In genomic region chr9:35812025-35812602, GRCh38 we compare ENCODE assay signal across 8 cellular contexts. TPM values are rescaled to one million over a fixed set of nuclear protein-coding genes. Genes with fewer than 3 reads are reported as not detected.
DNase-seq lines count a peak whose midpoint lies in the region; ATAC-seq and TF ChIP-seq lines count a peak whose summit lies in the region.

A gene with protein sequence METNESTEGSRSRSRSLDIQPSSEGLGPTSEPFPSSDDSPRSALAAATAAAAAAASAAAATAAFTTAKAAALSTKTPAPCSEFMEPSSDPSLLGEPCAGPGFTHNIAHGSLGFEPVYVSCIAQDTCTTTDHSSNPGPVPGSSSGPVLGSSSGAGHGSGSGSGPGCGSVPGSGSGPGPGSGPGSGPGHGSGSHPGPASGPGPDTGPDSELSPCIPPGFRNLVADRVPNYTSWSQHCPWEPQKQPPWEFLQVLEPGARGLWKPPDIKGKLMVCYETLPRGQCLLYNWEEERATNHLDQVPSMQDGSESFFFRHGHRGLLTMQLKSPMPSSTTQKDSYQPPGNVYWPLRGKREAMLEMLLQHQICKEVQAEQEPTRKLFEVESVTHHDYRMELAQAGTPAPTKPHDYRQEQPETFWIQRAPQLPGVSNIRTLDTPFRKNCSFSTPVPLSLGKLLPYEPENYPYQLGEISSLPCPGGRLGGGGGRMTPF (minus strand): TSS chr9:35812262. CDS start chr9:35812147, 115 bp downstream.

- peak within 1 kb of the TSS in 2 of 3 experiments; percentile 82 to 92; a peak in 5 of 7 replicates for H3K27ac Mint-ChIP-seq in H9

- TF ChIP-seq CTCF in H9 (conservative IDR thresholded peaks at IDR 0.05) (no peak), gastroesophageal sphincter (IDR thresholded peaks at IDR 0.05) (no peak), neutrophil (IDR thresholded peaks at IDR 0.05) (no peak)

- H3K4me3 Mint-ChIP-seq in H9: peak within 1 kb of the TSS; percentile 71 to 82

- H3K18ac ChIP-seq in H9 (ENCODE audit: insufficient read length, low read depth, low read length): no peak within 1 kb of the TSS

- peak; percentile 68 for ATAC-seq in gastroesophageal sphincter

- no CpG with 5 or more reads among the region's 28 CpGs for WGBS in H9 (ENCODE audit: extremely low coverage, insufficient read length, low lambda C conversion rate)
- WGBS in gastroesophageal sphincter (ENCODE audit: low coverage in 1 of 2), 2 donors: 3 to 18% methylated on average over 1 to 4 of the region's 28 CpGs

- H3K4me1 ChIP-seq in ES-I3 (ENCODE audit: insufficient read depth, low read length) (peaks cover 6% of the 10 kb centered on the region), H9 (ENCODE audit: insufficient read depth, low read length) (no peaks in the 10 kb centered on the region), gastroesophageal sphincter (peaks cover 0 to 47% (median 22%) of the 10 kb centered on the region in 3 donors), neutrophil (ENCODE audit: control insufficient read depth in 1 of 2, insufficient read depth in 1 of 2, low read depth in 1 of 2, low read length in 1 of 2) (peaks cover 28% of the 10 kb centered on the region in 2 experiments)

- H3K4me1 Mint-ChIP-seq in H9: peaks cover 20 to 21% of the 10 kb centered on the region in 2 experiments

- H3K27ac ChIP-seq in H9 (ENCODE audit: insufficient read length, low read depth, low read length) (no peak within 1 kb of the TSS), gastroesophageal sphincter (peak within 1 kb of the TSS; percentile 85 to 98 (median 98)), neutrophil (peak within 1 kb of the TSS; percentile 64), substantia nigra (ENCODE audit: low read depth, low read length, poor library complexity, severe bottlenecking) (peak within 1 kb of the TSS; percentile 80)

- peak within 1 kb of the TSS; percentile 95 for H3K4me2 ChIP-seq in H9 (ENCODE audit: insufficient read depth, insufficient read length, low read length)

- H3K56ac ChIP-seq in H9 (ENCODE audit: insufficient read length, low read depth, low read length): no peak within 1 kb of the TSS

- no peak within 1 kb of the TSS for H2AFZ ChIP-seq in H9 (ENCODE audit: low read length)

- H4K20me1 ChIP-seq in H9 (ENCODE audit: control insufficient read depth, insufficient read depth, insufficient read length): no peaks in the 10 kb centered on the region

- no peak within 1 kb of the TSS for H2BK5ac ChIP-seq in H9 (ENCODE audit: insufficient read length, low read length)

- no peak within 1 kb of the TSS for H4K91ac ChIP-seq in H9 (ENCODE audit: insufficient read length, low read depth, low read length)

- H3K27me3 ChIP-seq in H9 (ENCODE audit: insufficient read depth, low read length) (no peaks in the 10 kb centered on the region), gastroesophageal sphincter (no peaks in the 10 kb centered on the region), neutrophil (peaks cover 7% of the 10 kb centered on the region)

- no peak within 1 kb of the TSS for H4K8ac ChIP-seq in H9 (replicated peaks; ENCODE audit: insufficient read length, low read depth, low read length)

- no peak within 1 kb of the TSS for H2BK15ac ChIP-seq in H9 (ENCODE audit: low read depth, low read length)

- H3K36me3 Mint-ChIP-seq in H9 (ENCODE audit: insufficient read depth in 1 of 3, low read depth in 3 of 3): peaks cover 5 to 15% (median 10%) of the 10 kb centered on the region in 3 experiments; a peak in 4 of 7 replicates

- no peak within 1 kb of the TSS for H2BK120ac ChIP-seq in H9 (ENCODE audit: low read depth, low read length, poor library complexity, severe bottlenecking)

- H3K23ac ChIP-seq in H9 (ENCODE audit: insufficient read length, low read depth, low read length): no peak within 1 kb of the TSS

- H3K14ac ChIP-seq in H9 (ENCODE audit: insufficient read depth, low read length): no peak within 1 kb of the TSS

- no peaks in the 10 kb centered on the region for H3K36me3 ChIP-seq in ES-I3 (ENCODE audit: insufficient read depth, low read length)
- H3K36me3 ChIP-seq in gastroesophageal sphincter: peaks cover 0 to 33% of the 10 kb centered on the region in 2 donors
- no peaks in the 10 kb centered on the region for H3K36me3 ChIP-seq in neutrophil

- H3K4me3 ChIP-seq in gastroesophageal sphincter: peak within 1 kb of the TSS; percentile 45 to 59
- H3K4me3 ChIP-seq in neutrophil (ENCODE audit: low read depth in 1 of 2, low read length in 1 of 2): peak within 1 kb of the TSS; percentile 60 to 68

- peaks cover 5% of the 10 kb centered on the region for H3K27me3 Mint-ChIP-seq in H9 (ENCODE audit: low read depth)

- no peaks in the 10 kb centered on the region for H3K79me1 ChIP-seq in H9 (ENCODE audit: insufficient read depth, low read depth, low read length, poor library complexity, severe bottlenecking)

- H3K9me3 ChIP-seq in ES-I3 (ENCODE audit: control insufficient read depth, insufficient read depth, low read length): no peaks in the 10 kb centered on the region
- H3K9me3 ChIP-seq in H9 (ENCODE audit: control insufficient read depth, low read depth, low read length): no peaks in the 10 kb centered on the region
- H3K9me3 ChIP-seq in gastroesophageal sphincter: no peaks in the 10 kb centered on the region
- no peaks in the 10 kb centered on the region for H3K9me3 ChIP-seq in neutrophil

- H2AK5ac ChIP-seq in H9 (ENCODE audit: insufficient read length, low read length): no peak within 1 kb of the TSS

- H2BK20ac ChIP-seq in H9 (ENCODE audit: low read depth, low read length, poor library complexity, severe bottlenecking): no peak within 1 kb of the TSS

- DNase-seq in H9 (peak; percentile 98), M059J (ENCODE audit: low read depth) (peak; percentile 99), SIG-M5 treated with dmso at 0.1 percent for 504 hours (lab: John Stamatoyannopoulos, UW; ENCODE audit: unreplicated experiment) (peak; percentile 97), substantia nigra (lab: John Stamatoyannopoulos, UW) (peak; percentile 44 to 93 (median 87))
- peak; percentile 95 for DNase-seq in activated naive CD4-positive, alpha-beta T cell treated with Interleukin-2 at 50 U/mL for 16 hours

- no peak within 1 kb of the TSS for H2BK12ac ChIP-seq in H9 (ENCODE audit: insufficient read length, low read depth, low read length)

- H4K5ac ChIP-seq in H9 (ENCODE audit: insufficient read length, low read depth, low read length): no peak within 1 kb of the TSS

- H3K79me2 ChIP-seq in H9 (ENCODE audit: insufficient read depth, low read length): no peaks in the 10 kb centered on the region

- H3K23me2 ChIP-seq in H9 (ENCODE audit: insufficient read length, low read depth, low read length, poor library complexity, severe bottlenecking): peaks cover 9% of the 10 kb centered on the region

- no peak within 1 kb of the TSS for H3T11ph ChIP-seq in H9 (ENCODE audit: low read length)

- no peak within 1 kb of the TSS for H3K4ac ChIP-seq in H9 (ENCODE audit: low read depth, low read length)

- no peak for TF ChIP-seq EP300 in gastroesophageal sphincter (IDR thresholded peaks at IDR 0.05)

- H3K9ac ChIP-seq in ES-I3 (ENCODE audit: low read depth, low read length): peak within 1 kb of the TSS; percentile 47
- peak within 1 kb of the TSS; percentile 31 for H3K9ac ChIP-seq in H9 (ENCODE audit: extremely low read depth, insufficient read length, low read length)

- H3K9me3 Mint-ChIP-seq in H9: no peaks in the 10 kb centered on the region; a peak in 1 of 5 replicates

- no peak for TF ChIP-seq POLR2A in gastroesophageal sphincter (IDR thresholded peaks at IDR 0.05)

RNA-seq across cellular contexts. Expression of the gene that starts here (rescaled TPM):
- total RNA-seq in H9 (2021) (0.46 and 0.50 TPM in 2 replicates), gastroesophageal sphincter (1 to 10 TPM in 3 of 4 donors, under 1 TPM in 1; 0.81 to 2.1 (median 1.4) TPM)
- 0.86 and 2.3 TPM in 2 replicates for total RNA-seq in M059J (2014; rRNA removed; shearing (Covaris generic))

Comparison
In these comparisons a context has a peak if more than half of its experiments do, and no peak if none do; other contexts are left out.
1. Peak in DNase-seq, H3K9ac ChIP-seq and H3K4me2 ChIP-seq in H9; RNA of the gene not detected or under 1 TPM.